1 cellular context compared by ENCODE assay signal in genomic region chr13:59842507-59842906, GRCh38.
TF ChIP-seq lines count a peak whose summit lies in the region.

No MANE protein-coding gene starts in this region.

TF ChIP-seq in endothelial cell of umbilical vein, 7 proteins besides CTCF, POLR2A, EP300 and RAD21:
- TF ChIP-seq FOS (IDR thresholded peaks at IDR 0.05; ENCODE audit: borderline replicate concordance, insufficient read depth, low read length) = no peak
- TF ChIP-seq JUN (IDR thresholded peaks at IDR 0.05; ENCODE audit: borderline replicate concordance, insufficient read depth, insufficient read length, low read depth) = no peak
- no peak for TF ChIP-seq EZH2 (IDR thresholded peaks at IDR 0.05; ENCODE audit: borderline replicate concordance, low read depth, low read length, severe bottlenecking)
- no peak for TF ChIP-seq MYC (IDR thresholded peaks at IDR 0.05; ENCODE audit: low read depth, low read length)
- TF ChIP-seq GATA2 (IDR thresholded peaks at IDR 0.05; ENCODE audit: insufficient read depth, insufficient read length, low read depth, low read length) = no peak
- no peak for TF ChIP-seq POLR2AphosphoS5 (IDR thresholded peaks at IDR 0.05; ENCODE audit: insufficient read depth, low read depth, low read length)
- TF ChIP-seq MAX (IDR thresholded peaks at IDR 0.05; ENCODE audit: insufficient read depth, insufficient read length) = no peak
TF ChIP-seq in endothelial cell of umbilical vein: peak in this region for 0.
